Comparison of ENCODE assay signal across 16 cellular contexts in genomic region chr15:61856295-61856694, GRCh38.
DNase-seq lines count a peak whose midpoint lies in the region; ATAC-seq, FAIRE-seq and TF ChIP-seq lines count a peak whose summit lies in the region.
"Had no signal": no experiment of that assay in that cellular context is flagged by ENCODE, and none has a peak within 500 bp of the region (broad histone marks: within the 10 kb centered on the region; RNA-seq: fewer than 3 reads in every experiment).

No MANE protein-coding gene starts in this region.

- H3K27ac ChIP-seq in CD8-positive, alpha-beta memory T cell (ENCODE audit: low read depth, low read length), result no peak overlapping the region
- H3K27ac ChIP-seq: 22Rv1 had no signal

- H3K27me3 Mint-ChIP-seq in CD8-positive, alpha-beta memory T cell, result no peaks in the 10 kb centered on the region
- H3K27me3 Mint-ChIP-seq in effector memory CD8-positive, alpha-beta T cell, result no peaks in the 10 kb centered on the region

- H3K36me3 Mint-ChIP-seq in CD8-positive, alpha-beta memory T cell, result peaks cover 0 to 29% (median 19%) of the 10 kb centered on the region in 3 donors
- H3K36me3 Mint-ChIP-seq in effector memory CD8-positive, alpha-beta T cell (ENCODE audit: insufficient read depth), result peaks cover 39% of the 10 kb centered on the region

- peaks cover under 1% of the 10 kb centered on the region for H3K36me3 ChIP-seq in CD8-positive, alpha-beta memory T cell (ENCODE audit: insufficient read depth, low read length)

- POLR2A ChIA-PET in CD8-positive, alpha-beta memory T cell (lab: Charles Lee), result no interaction called here

- peak overlapping the region in 5 of 7 donors; percentile 5 to 61 (median 42) for H3K4me3 Mint-ChIP-seq in CD8-positive, alpha-beta memory T cell
- H3K4me3 Mint-ChIP-seq in effector memory CD8-positive, alpha-beta T cell, result no peak overlapping the region
- H3K4me3 Mint-ChIP-seq: CD14-positive monocyte had no signal

- peaks cover 7% of the 10 kb centered on the region for H3K4me1 ChIP-seq in CD8-positive, alpha-beta memory T cell (ENCODE audit: insufficient read depth, low read length)

- DNase-seq in DMS 273 (lab: John Stamatoyannopoulos, UW; ENCODE audit: unreplicated experiment) (peak; percentile 0), DMS 273 treated with DMSO at 0.1 percent for 48 hours (lab: John Stamatoyannopoulos, UW) (no peak), GM12891 (ENCODE audit: insufficient read length, low spot score) (no peak)
- DNase-seq in CD8-positive, alpha-beta memory T cell, result peak in 1 of 5 donors; percentile 13
- DNase-seq in effector memory CD8-positive, alpha-beta T cell, result no peak
- no peak for DNase-seq in stimulated activated CD4-positive, alpha-beta T cell treated with anti-CD3 and anti-CD28 coated beads, Interleukin-2, amount 100 ng/mL, for 48 hours
- DNase-seq: GF-D8, KG1, NCI-H1105 treated with DMSO at 0.1 percent for 48 hours, NCI-H187, NCI-H446 had no signal

- no peaks in the 10 kb centered on the region for H3K27me3 ChIP-seq in CD8-positive, alpha-beta memory T cell (ENCODE audit: insufficient read depth, low read length, poor library complexity, severe bottlenecking)

- peaks cover 0 to 12% (median 5%) of the 10 kb centered on the region in 3 donors for H3K4me1 Mint-ChIP-seq in CD8-positive, alpha-beta memory T cell
- H3K4me1 Mint-ChIP-seq in effector memory CD8-positive, alpha-beta T cell (ENCODE audit: low read depth in 2 of 2), result peaks cover 3 to 5% of the 10 kb centered on the region in 2 donors
- H3K4me1 Mint-ChIP-seq: CD14-positive monocyte had no signal

- H3K9me3 ChIP-seq in CD8-positive, alpha-beta memory T cell (ENCODE audit: low read length), result no peaks in the 10 kb centered on the region

- FAIRE-seq in islet of Langerhans (lab: Jason Lieb, UNC) (peak; percentile 88), GM12891 (lab: Jason Lieb, UNC) (no peak)

- CTCF ChIA-PET in CD8-positive, alpha-beta memory T cell (lab: Charles Lee), result no interaction called here

- TF ChIP-seq POLR2A in GM12891 (IDR thresholded peaks at IDR 0.05; ENCODE audit: low read depth, low read length), result no peak

- H3K4me3 ChIP-seq in CD8-positive, alpha-beta memory T cell (ENCODE audit: low read length), result no peak overlapping the region

- H3K9me3 Mint-ChIP-seq in CD8-positive, alpha-beta memory T cell, result no peaks in the 10 kb centered on the region
- no peaks in the 10 kb centered on the region for H3K9me3 Mint-ChIP-seq in effector memory CD8-positive, alpha-beta T cell
- H3K9me3 Mint-ChIP-seq: CD14-positive monocyte had no signal

- ATAC-seq in effector memory CD8-positive, alpha-beta T cell (replicated peaks), result peak; percentile 29
- no peak for ATAC-seq in GM19395 (IDR thresholded peaks at IDR 0.05; ENCODE audit: unreplicated experiment)
- ATAC-seq: Panc1 had no signal

- peak overlapping the region in 6 of 8 donors; percentile 15 to 84 (median 65) for H3K27ac Mint-ChIP-seq in CD8-positive, alpha-beta memory T cell
- no peak overlapping the region for H3K27ac Mint-ChIP-seq in effector memory CD8-positive, alpha-beta T cell

TF ChIP-seq in GM12891, 5 proteins besides CTCF, POLR2A, EP300 and RAD21:
- TF ChIP-seq POLR2AphosphoS5 (IDR thresholded peaks at IDR 0.05; ENCODE audit: low read depth, low read length), result no peak
- no peak for TF ChIP-seq SPI1 (IDR thresholded peaks at IDR 0.05; ENCODE audit: low read depth, low read length)
- no peak for TF ChIP-seq TAF1 (IDR thresholded peaks at IDR 0.05; ENCODE audit: low read depth, low read length)
- TF ChIP-seq POU2F2 (IDR thresholded peaks at IDR 0.05; ENCODE audit: low read depth, low read length), result no peak
- TF ChIP-seq PAX5 (IDR thresholded peaks at IDR 0.05; ENCODE audit: insufficient read depth, low read length, severe bottlenecking), result no peak

Comparison
In these comparisons a context has a peak if more than half of its experiments do, and no peak if none do; other contexts are left out.
1. H3K27ac Mint-ChIP-seq: peak in CD8-positive, alpha-beta memory T cell (6 of 8); none in effector memory CD8-positive, alpha-beta T cell (0 of 2).
2. H3K4me3 Mint-ChIP-seq: peak in CD8-positive, alpha-beta memory T cell (5 of 7); none in effector memory CD8-positive, alpha-beta T cell (0 of 2).